1 cellular context compared by ENCODE assay signal in genomic region chr19:2456301-2456570, GRCh38.
TF ChIP-seq lines count a peak whose summit lies in the region.

No MANE protein-coding gene starts in this region.

TF ChIP-seq in HepG2, 621 proteins besides CTCF, POLR2A, EP300 and RAD21:
- no peak for TF ChIP-seq THAP9 (CRISPR knock-in tag; IDR thresholded peaks at IDR 0.05; ENCODE audit: borderline replicate concordance)
- no peak for TF ChIP-seq TP53 (CRISPR knock-in tag; conservative IDR thresholded peaks at IDR 0.05)
- TF ChIP-seq ZNF557 (CRISPR knock-in tag; IDR thresholded peaks at IDR 0.05) = no peak
- TF ChIP-seq ASH2L (IDR thresholded peaks at IDR 0.05; ENCODE audit: insufficient read length, low read depth, low read length) = peak; percentile 8
- TF ChIP-seq ZBTB37 (CRISPR knock-in tag; IDR thresholded peaks at IDR 0.05) = no peak
- 0 out of 2 replicates have a peak, but pooled peaks have one; percentile 16 for TF ChIP-seq ZNF558 (CRISPR knock-in tag; IDR thresholded peaks at IDR 0.05; ENCODE audit: borderline replicate concordance)
- no peak for TF ChIP-seq SIX1 (CRISPR knock-in tag; IDR thresholded peaks at IDR 0.05; ENCODE audit: borderline replicate concordance)
- TF ChIP-seq STAG1 (CRISPR knock-in tag; IDR thresholded peaks at IDR 0.05) = no peak
- TF ChIP-seq REPIN1 (CRISPR knock-in tag; IDR thresholded peaks at IDR 0.05; ENCODE audit: borderline replicate concordance, low read depth) = no peak
- TF ChIP-seq ZNF3 (CRISPR knock-in tag; IDR thresholded peaks at IDR 0.05) = no peak
- no peak for TF ChIP-seq MAFF (IDR thresholded peaks at IDR 0.05; ENCODE audit: low read depth, low read length)
- TF ChIP-seq SALL2 (CRISPR knock-in tag; IDR thresholded peaks at IDR 0.05) = 0 out of 2 replicates have a peak, but pooled peaks have one; percentile 4
- 0 out of 2 replicates have a peak, but pooled peaks have one; percentile 31 for TF ChIP-seq ZBTB7A (CRISPR knock-in tag; IDR thresholded peaks at IDR 0.05)
- TF ChIP-seq ZNF777 (CRISPR knock-in tag; IDR thresholded peaks at IDR 0.05) = no peak
- TF ChIP-seq RERE (CRISPR knock-in tag; IDR thresholded peaks at IDR 0.05; ENCODE audit: low read depth) = no peak
- 0 out of 2 replicates have a peak, but pooled peaks have one; percentile 10 for TF ChIP-seq SALL1 (CRISPR knock-in tag; IDR thresholded peaks at IDR 0.05)
- TF ChIP-seq ZNF280B (CRISPR knock-in tag; IDR thresholded peaks at IDR 0.05; ENCODE audit: borderline replicate concordance) = no peak
- no peak for TF ChIP-seq ZNF496 (CRISPR knock-in tag; IDR thresholded peaks at IDR 0.05; ENCODE audit: insufficient replicate concordance)
- TF ChIP-seq ZNF343 (CRISPR knock-in tag; IDR thresholded peaks at IDR 0.05) = no peak
- no peak for TF ChIP-seq NAIF1 (CRISPR knock-in tag; IDR thresholded peaks at IDR 0.05; ENCODE audit: borderline replicate concordance)
- TF ChIP-seq RFX3 (CRISPR knock-in tag; IDR thresholded peaks at IDR 0.05) = no peak
- TF ChIP-seq MEIS1 (CRISPR knock-in tag; IDR thresholded peaks at IDR 0.05; ENCODE audit: borderline replicate concordance) = no peak
- TF ChIP-seq TARDBP (CRISPR knock-in tag; IDR thresholded peaks at IDR 0.05) = no peak
- TF ChIP-seq ZNF563 (CRISPR knock-in tag; IDR thresholded peaks at IDR 0.05) = 0 out of 2 replicates have a peak, but pooled peaks have one; percentile 45
- TF ChIP-seq SUZ12 (IDR thresholded peaks at IDR 0.05; ENCODE audit: low read depth, low read length) = no peak
- TF ChIP-seq RBFOX2 (IDR thresholded peaks at IDR 0.05; ENCODE audit: low read depth, low read length) = 0 out of 2 replicates have a peak, but pooled peaks have one; percentile 37
- no peak for TF ChIP-seq HHEX (CRISPR knock-in tag; IDR thresholded peaks at IDR 0.05)
TF ChIP-seq in HepG2: peak in this region for 7.
